Comparison of ENCODE assay signal across 1 cellular context in genomic region chr17:44095647-44096496, GRCh38.
TF ChIP-seq lines count a peak whose summit lies in the region.

No MANE protein-coding gene starts in this region.

TF ChIP-seq in K562, 482 proteins besides CTCF, POLR2A, EP300 and RAD21 (continued from another document and continues in another):
- TF ChIP-seq HINFP (tag; conservative IDR thresholded peaks at IDR 0.05; ENCODE audit: low read depth): no peak
- TF ChIP-seq ETV5 (CRISPR knock-in tag; IDR thresholded peaks at IDR 0.05; ENCODE audit: low read depth): peak; percentile 61; the same call in 1 of the 2 replicates
- TF ChIP-seq NBN (IDR thresholded peaks at IDR 0.05; ENCODE audit: low read depth): peak; percentile 50; the same call in 1 of the 2 replicates
- no peak for TF ChIP-seq PHF20 (IDR thresholded peaks at IDR 0.05; ENCODE audit: partially characterized antibody)
- TF ChIP-seq KLF16 (IDR thresholded peaks at IDR 0.05): no peak; the same call in 1 of the 2 replicates
- TF ChIP-seq PHTF2 (CRISPR knock-in tag; IDR thresholded peaks at IDR 0.05): no peak
- TF ChIP-seq MTA1 (IDR thresholded peaks at IDR 0.05; ENCODE audit: borderline replicate concordance): peak; percentile 64; the same call in 1 of the 2 replicates
- peak; percentile 56 for TF ChIP-seq ELF1 (tag; IDR thresholded peaks at IDR 0.05)
- TF ChIP-seq NFATC3 (IDR thresholded peaks at IDR 0.05): no peak
- TF ChIP-seq ZNF592 (IDR thresholded peaks at IDR 0.05): peak; percentile 76
- TF ChIP-seq ZNF408 (CRISPR knock-in tag; IDR thresholded peaks at IDR 0.05; ENCODE audit: low read depth): no peak
- no peak for TF ChIP-seq SMAD3 (CRISPR knock-in tag; conservative IDR thresholded peaks at IDR 0.05)
- no peak for TF ChIP-seq NFYB (IDR thresholded peaks at IDR 0.05; ENCODE audit: extremely low read depth, insufficient read length)
- peak in 1 of 2 experiments; percentile 61; a peak in 2 of 4 replicates for TF ChIP-seq HDAC1 (IDR thresholded peaks at IDR 0.05)
- TF ChIP-seq NFE2 (IDR thresholded peaks at IDR 0.05; ENCODE audit: low read depth): no peak
- TF ChIP-seq ZBTB9 (CRISPR knock-in tag; IDR thresholded peaks at IDR 0.05): peak; percentile 38; the same call in 1 of the 2 replicates
- TF ChIP-seq ZNF212 (CRISPR knock-in tag; IDR thresholded peaks at IDR 0.05): no peak
- TF ChIP-seq ARHGAP35 (IDR thresholded peaks at IDR 0.05; ENCODE audit: partially characterized antibody): no peak
- no peak for TF ChIP-seq ESRRB (CRISPR knock-in tag; IDR thresholded peaks at IDR 0.05; ENCODE audit: borderline replicate concordance)
- TF ChIP-seq BRCA1 (IDR thresholded peaks at IDR 0.05): no peak
- no peak for TF ChIP-seq BRCA1 (CRISPR knock-in tag; IDR thresholded peaks at IDR 0.05)
- TF ChIP-seq RBM34 (IDR thresholded peaks at IDR 0.05; ENCODE audit: borderline replicate concordance, insufficient read depth, low read length): no peak
- peak; percentile 65 for TF ChIP-seq TCF3 (CRISPR knock-in tag; IDR thresholded peaks at IDR 0.05)
- TF ChIP-seq HMG20A (CRISPR knock-in tag; conservative IDR thresholded peaks at IDR 0.05): no peak
- TF ChIP-seq ETS2 (tag; IDR thresholded peaks at IDR 0.05; ENCODE audit: borderline replicate concordance, poor library complexity, severe bottlenecking): no peak
- TF ChIP-seq ELF4 (CRISPR knock-in tag; IDR thresholded peaks at IDR 0.05): peak; percentile 68
- TF ChIP-seq KDM5B (IDR thresholded peaks at IDR 0.05; ENCODE audit: insufficient replicate concordance, low read depth, low read length): peak; percentile 70
- no peak for TF ChIP-seq YBX1 (IDR thresholded peaks at IDR 0.05)
- 0 out of 2 replicates have a peak, but pooled peaks have one; percentile 55 for TF ChIP-seq ZBTB26 (CRISPR knock-in tag; IDR thresholded peaks at IDR 0.05)
- TF ChIP-seq ARID2 (IDR thresholded peaks at IDR 0.05): no peak
- TF ChIP-seq RUNX1 (IDR thresholded peaks at IDR 0.05; ENCODE audit: low read depth): no peak
- peak; percentile 96 for TF ChIP-seq TFAP4 (CRISPR knock-in tag; IDR thresholded peaks at IDR 0.05; ENCODE audit: borderline replicate concordance)
- peak; percentile 54; the same call in 1 of the 2 replicates for TF ChIP-seq GABPB1 (CRISPR knock-in tag; IDR thresholded peaks at IDR 0.05)
- peak; percentile 87 for TF ChIP-seq FOXJ3 (CRISPR knock-in tag; IDR thresholded peaks at IDR 0.05)
- TF ChIP-seq GABPB2 (CRISPR knock-in tag; conservative IDR thresholded peaks at IDR 0.05): no peak
- TF ChIP-seq SAFB2 (IDR thresholded peaks at IDR 0.05; ENCODE audit: borderline replicate concordance, low read depth, low read length, severe bottlenecking): no peak
- no peak for TF ChIP-seq ZFP30 (CRISPR knock-in tag; IDR thresholded peaks at IDR 0.05; ENCODE audit: borderline replicate concordance)
- TF ChIP-seq SREBF1 (IDR thresholded peaks at IDR 0.05; ENCODE audit: borderline replicate concordance, low read depth, low read length): no peak
- peak in 1 of 2 experiments; percentile 57; a peak in 1 of 4 replicates for TF ChIP-seq ZNF639 (CRISPR knock-in tag; conservative IDR thresholded peaks at IDR 0.05 in 1 of 2, IDR thresholded peaks at IDR 0.05 in 1 of 2)
- TF ChIP-seq ATF3 (IDR thresholded peaks at IDR 0.05): no peak
- no peak for TF ChIP-seq ATF3 (CRISPR knock-in tag; conservative IDR thresholded peaks at IDR 0.05)
- no peak for TF ChIP-seq CBFB (CRISPR knock-in tag; IDR thresholded peaks at IDR 0.05)
- TF ChIP-seq IRF2 (CRISPR knock-in tag; IDR thresholded peaks at IDR 0.05): no peak
- no peak for TF ChIP-seq PTTG1 (tag; IDR thresholded peaks at IDR 0.05; ENCODE audit: low read depth)
- TF ChIP-seq ZBTB12 (CRISPR knock-in tag; IDR thresholded peaks at IDR 0.05): no peak
- TF ChIP-seq CHD1 (IDR thresholded peaks at IDR 0.05; ENCODE audit: low read length): no peak
- TF ChIP-seq HDAC8 (tag; IDR thresholded peaks at IDR 0.05): no peak
- TF ChIP-seq NR2C2 (CRISPR knock-in tag; IDR thresholded peaks at IDR 0.05): no peak
- peak; percentile 47; the same call in 1 of the 2 replicates for TF ChIP-seq NR2C2 (tag; IDR thresholded peaks at IDR 0.05)
- peak; percentile 21 to 52; a peak in 2 of 4 replicates for TF ChIP-seq TRIM24 (IDR thresholded peaks at IDR 0.05)
- peak; percentile 68 for TF ChIP-seq RBFOX2 (IDR thresholded peaks at IDR 0.05; ENCODE audit: low read depth, low read length)
- TF ChIP-seq POLR2H (tag; IDR thresholded peaks at IDR 0.05; ENCODE audit: low read depth): peak; percentile 10; the same call in 1 of the 2 replicates
- TF ChIP-seq PBX2 (CRISPR knock-in tag; IDR thresholded peaks at IDR 0.05; ENCODE audit: low read depth): no peak
- 0 out of 2 replicates have a peak, but pooled peaks have one; percentile 33 for TF ChIP-seq PBX2 (tag; conservative IDR thresholded peaks at IDR 0.05; ENCODE audit: low read depth)
